In genomic region chr6:153131037-153131981, GRCh38 we compare ENCODE assay signal across 8 cellular contexts. TPM values are rescaled to one million over a fixed set of nuclear protein-coding genes. Genes with fewer than 3 reads are reported as not detected.
DNase-seq lines count a peak whose midpoint lies in the region; ATAC-seq and TF ChIP-seq lines count a peak whose summit lies in the region.

Gene RGS17, minus strand, starts transcription at chr6:153131282. Its CDS starts 87,264 bp downstream, at chr6:153044018.

- peak within 1 kb of the TSS; percentile 97 for H3K4me2 ChIP-seq in PC-3 (ENCODE audit: low read length)

- ATAC-seq in GM19324 (IDR thresholded peaks at IDR 0.05; ENCODE audit: low FRiP score, unreplicated experiment), result peak; percentile 78
- ATAC-seq in HG03378 (IDR thresholded peaks at IDR 0.05; ENCODE audit: unreplicated experiment), result peak; percentile 43
- peak; percentile 72 for ATAC-seq in PC-3

- no peaks in the 10 kb centered on the region for H3K9me3 ChIP-seq in PC-3 (ENCODE audit: low read length)

- H3F3A ChIP-seq in PC-3 (ENCODE audit: low read length, unreplicated experiment), result no peaks in the 10 kb centered on the region

- DNase-seq in C1 segment of cervical spinal cord (lab: John Stamatoyannopoulos, UW) (peak in 12 of 14 donors; percentile 9 to 74 (median 53)), PC-3 (peak; percentile 49), astrocyte of the hippocampus (ENCODE audit: low read depth, low spot score) (peak; percentile 92), hippocampal formation (lab: John Stamatoyannopoulos, UW) (peak; percentile 54 to 57), pulmonary artery endothelial cell (ENCODE audit: low read depth, low spot score) (peak; percentile 10), NOMO-1 treated with dmso at 0.1 percent for 144 hours (lab: John Stamatoyannopoulos, UW; ENCODE audit: unreplicated experiment) (no peak)

- no TSS peak for BruUV-seq in PC-3 (replicated peaks; lab: Mats Ljungman, UMichigan)

- CTCF ChIA-PET in PC-3 (lab: Charles Lee), result no interaction called here

- H3K27ac ChIP-seq in PC-3 (ENCODE audit: low read length), result no peak within 1 kb of the TSS

- POLR2A ChIA-PET in PC-3 (lab: Charles Lee; ENCODE audit: unreplicated experiment), result no interaction called here

- peak within 1 kb of the TSS; percentile 50; the same call in 1 of the 2 replicates for H3K9ac ChIP-seq in PC-3 (ENCODE audit: low read length)

- no peak for TF ChIP-seq CTCF in PC-3 (conservative IDR thresholded peaks at IDR 0.05; ENCODE audit: low read depth, low read length)

- H3K9me2 ChIP-seq in PC-3 (replicated peaks; ENCODE audit: low read length), result no peaks in the 10 kb centered on the region

- intact Hi-C loops in PC-3 (cut with micrococcal nuclease), result loop anchor here (2.0 kb wide), 1 partner anchor 35 kb away; no protein-coding TSS in a partner anchor

- peaks cover 10% of the 10 kb centered on the region for H3K4me1 ChIP-seq in PC-3 (ENCODE audit: insufficient read depth, low read length)

- no peaks in the 10 kb centered on the region for H3K36me3 ChIP-seq in PC-3 (ENCODE audit: low read depth, low read length)

- no peaks in the 10 kb centered on the region for H4K20me1 ChIP-seq in PC-3 (ENCODE audit: low read length)

- no peaks in the 10 kb centered on the region for H3K27me3 ChIP-seq in PC-3 (ENCODE audit: low read length)

- peak within 1 kb of the TSS; percentile 96 for H2AFZ ChIP-seq in PC-3 (ENCODE audit: low read length)

- H3K79me2 ChIP-seq in PC-3 (ENCODE audit: low read length), result no peaks in the 10 kb centered on the region

- peak within 1 kb of the TSS; percentile 84 for H3K4me3 ChIP-seq in PC-3 (ENCODE audit: low read length)

RNA-seq across cellular contexts. Expression of gene RGS17, which starts in this region (rescaled TPM):
- 0.40 and 1.4 TPM in 2 replicates for total RNA-seq in PC-3 (2014; rRNA removed)
- total RNA-seq in pulmonary artery endothelial cell, result 1.5 and 6.1 TPM in 2 replicates
